12 cellular contexts compared by ENCODE assay signal in genomic region chr1:203448521-203449061, GRCh38. TPM values are rescaled to one million over a fixed set of nuclear protein-coding genes. Genes with fewer than 3 reads are reported as not detected.
DNase-seq lines count a peak whose midpoint lies in the region; ATAC-seq, FAIRE-seq and TF ChIP-seq lines count a peak whose summit lies in the region.
"Had no signal": no experiment of that assay in that cellular context is flagged by ENCODE, and none has a peak within 500 bp of the region (broad histone marks: within the 10 kb centered on the region; RNA-seq: fewer than 3 reads in every experiment).

No MANE protein-coding gene starts in this region.

- TF ChIP-seq POLR2A in upper lobe of left lung (IDR thresholded peaks at IDR 0.05) (no peak), H54 (IDR thresholded peaks at IDR 0.05; ENCODE audit: low read depth, low read length) (no peak)

- ATAC-seq in upper lobe of left lung (ENCODE audit: low FRiP score in 2 of 2) (peak; percentile 16 to 32), GM21723 (IDR thresholded peaks at IDR 0.05; ENCODE audit: unreplicated experiment) (no peak)
- ATAC-seq: stimulated activated effector memory CD8-positive, alpha-beta T cell treated with anti-CD3 and anti-CD28 coated beads, Interleukin-12 subunit alpha, Interleukin-12 subunit beta, amount 100 ng/mL, for 72 hours had no signal

- no peaks in the 10 kb centered on the region for H3K36me3 ChIP-seq in mesodermal cell (ENCODE audit: control insufficient read depth, insufficient read depth, low read length)
- H3K36me3 ChIP-seq in upper lobe of left lung: no peaks in the 10 kb centered on the region

- 4 to 22% methylated on average over 4 of the region's 9 CpGs for WGBS in mesodermal cell (ENCODE audit: insufficient coverage in 2 of 2), 2 experiments
- 64 to 69% methylated on average over 9 of the region's 9 CpGs for WGBS in upper lobe of left lung, 2 donors

- H3K27me3 ChIP-seq in upper lobe of left lung: no peaks in the 10 kb centered on the region

- H3K9me3 ChIP-seq in mesodermal cell (ENCODE audit: control insufficient read depth, low read length) (peaks cover 12% of the 10 kb centered on the region), upper lobe of left lung (peaks cover 0 to 7% (median 0%) of the 10 kb centered on the region in 4 donors)

- H3K4me1 ChIP-seq in mesodermal cell (ENCODE audit: control insufficient read depth, insufficient read depth, low read length, poor library complexity, severe bottlenecking): peaks cover 40% of the 10 kb centered on the region
- peaks cover 0 to 6% (median 0%) of the 10 kb centered on the region in 4 donors for H3K4me1 ChIP-seq in upper lobe of left lung

- no peak for TF ChIP-seq EP300 in upper lobe of left lung (IDR thresholded peaks at IDR 0.05)

- no peak overlapping the region for H3K4me3 ChIP-seq in choroid plexus epithelial cell (ENCODE audit: low read depth, low read length)
- H3K4me3 ChIP-seq in mesodermal cell (ENCODE audit: extremely low read depth, insufficient read depth, low read length, poor library complexity, severe bottlenecking): no peak overlapping the region
- no peak overlapping the region for H3K4me3 ChIP-seq in upper lobe of left lung

- TF ChIP-seq CTCF in choroid plexus epithelial cell (conservative IDR thresholded peaks at IDR 0.05; ENCODE audit: low read depth, low read length): no peak
- TF ChIP-seq CTCF in upper lobe of left lung (IDR thresholded peaks at IDR 0.05): no peak

- DNase-seq in NCI-H1694 (lab: John Stamatoyannopoulos, UW) (peak; percentile 85), choroid plexus epithelial cell (ENCODE audit: low read depth) (peak; percentile 59), upper lobe of left lung (no peak), NCI-H526 (lab: John Stamatoyannopoulos, UW) (no peak), H54 (ENCODE audit: insufficient read length, low spot score) (no peak)
- DNase-seq: activated gamma-delta T cell treated with Interleukin-2 at 50 U/mL for 16 hours, H9, NCI-H1105 treated with DMSO at 0.1 percent for 48 hours had no signal

- FAIRE-seq in H54 (lab: Jason Lieb, UNC): no peak
- FAIRE-seq: islet of Langerhans had no signal

- H3K27ac ChIP-seq in mesodermal cell (ENCODE audit: low read depth, low read length, severe bottlenecking) (peak overlapping the region; percentile 69), upper lobe of left lung (peak overlapping the region; percentile 3 to 62 (median 42))

RNA-seq across cellular contexts. Expression of gene PRELP, which starts 27.0 kb away (rescaled TPM):
- 4.9 TPM for polyA plus RNA-seq in mesodermal cell (2013, experiment 1 of 2)
- 6.5 TPM for polyA plus RNA-seq in mesodermal cell (2013, experiment 2 of 2)
- 100 to 1,000 TPM in 1 of 6 donors, 10 to 100 TPM in 5; 30.4 to 104 (median 47.3) TPM for total RNA-seq in upper lobe of left lung

RNA-seq across cellular contexts. Expression of gene OPTC, which starts 45.4 kb away (rescaled TPM):
- polyA plus RNA-seq in mesodermal cell (2013, experiment 1 of 2): 0.22 TPM
- not detected for polyA plus RNA-seq in mesodermal cell (2013, experiment 2 of 2)
- not detected for total RNA-seq in upper lobe of left lung

Comparison
In these comparisons a context has a peak if more than half of its experiments do, and no peak if none do; other contexts are left out.
1. DNase-seq: peak in NCI-H1694 (single experiment) and choroid plexus epithelial cell (single experiment); none in upper lobe of left lung (0 of 2), NCI-H526 (0 of 2) and H54 (single experiment).